23 cellular contexts compared by ENCODE assay signal in genomic region chr4:185841451-185841850, GRCh38. TPM values are rescaled to one million over a fixed set of nuclear protein-coding genes. Genes with fewer than 3 reads are reported as not detected.
"Had no signal": no experiment of that assay in that cellular context is flagged by ENCODE, and none has a peak within 500 bp of the region (broad histone marks: within the 10 kb centered on the region; RNA-seq: fewer than 3 reads in every experiment).

No MANE protein-coding gene starts in this region.

- H3K27me3 Mint-ChIP-seq: stimulated activated memory B cell treated with anti-CD40 and anti-IgM and Interleukin-4, amounts not matched to agents 10 μg/mL and 1 μg/mL and 100 μg/mL, for 72 hours had no signal

- H3K36me3 ChIP-seq: ovary, right atrium auricular region, spleen, tibial artery, upper lobe of left lung had no signal

- H3K9me3 ChIP-seq: ovary, right atrium auricular region, testis, tibial artery, upper lobe of left lung had no signal

- H3K4me3 Mint-ChIP-seq: naive thymus-derived CD8-positive, alpha-beta T cell; nephron progenitor cell; stimulated activated memory B cell treated with anti-CD40 and anti-IgM and Interleukin-4, amounts not matched to agents 10 μg/mL and 1 μg/mL and 100 μg/mL, for 72 hours had no signal

- H3K36me3 Mint-ChIP-seq: naive thymus-derived CD8-positive, alpha-beta T cell; stimulated activated memory B cell treated with anti-CD40 and anti-IgM and Interleukin-4, amounts not matched to agents 10 μg/mL and 1 μg/mL and 100 μg/mL, for 72 hours had no signal

- ATAC-seq: left lobe of liver; naive thymus-derived CD8-positive, alpha-beta T cell; stimulated activated memory B cell treated with anti-CD40 and anti-IgM and Interleukin-4, amounts not matched to agents 10 μg/mL and 1 μg/mL and 100 μg/mL, for 72 hours; stimulated activated naive CD8-positive, alpha-beta T cell treated with anti-CD3 and anti-CD28 coated beads, Interleukin-15, Interleukin-2, amounts not matched to agents 100 U/mL and 50 U/mL, for 24 hours had no signal

- H3K27ac ChIP-seq: dorsolateral prefrontal cortex, ovary, skin epidermis, spleen, testis, upper lobe of left lung had no signal

- H3K4me1 Mint-ChIP-seq: naive thymus-derived CD8-positive, alpha-beta T cell; stimulated activated memory B cell treated with anti-CD40 and anti-IgM and Interleukin-4, amounts not matched to agents 10 μg/mL and 1 μg/mL and 100 μg/mL, for 72 hours had no signal

- H3K27me3 ChIP-seq: dorsolateral prefrontal cortex, ovary, right atrium auricular region, spleen, testis, tibial artery, upper lobe of left lung had no signal

- H3K27ac Mint-ChIP-seq: naive thymus-derived CD8-positive, alpha-beta T cell; nephron progenitor cell; stimulated activated memory B cell treated with anti-CD40 and anti-IgM and Interleukin-4, amounts not matched to agents 10 μg/mL and 1 μg/mL and 100 μg/mL, for 72 hours had no signal

- H3K4me3 ChIP-seq: dorsolateral prefrontal cortex, ovary, right atrium auricular region, skin epidermis, spleen, testis, tibial artery, upper lobe of left lung had no signal

- FAIRE-seq: colon, frontal cortex, kidney, urothelium cell line had no signal

- DNase-seq: dorsolateral prefrontal cortex; effector CD4-positive, alpha-beta T cell; kidney; mesendoderm; midbrain; naive thymus-derived CD8-positive, alpha-beta T cell; nephron progenitor cell; occipital lobe; ovary; spleen; stimulated activated CD4-positive, alpha-beta T cell treated with anti-CD3 and anti-CD28 coated beads, Interleukin-4, amount 100 ng/mL, for 4 hours; stimulated activated naive CD8-positive, alpha-beta T cell treated with anti-CD3 and anti-CD28 coated beads, Interleukin-15, Interleukin-2, amounts not matched to agents 100 U/mL and 50 U/mL, for 24 hours; substantia nigra; testis; tibial artery; upper lobe of left lung had no signal

RNA-seq across cellular contexts. Expression of gene SORBS2, which starts 29.5 kb away (rescaled TPM):
- total RNA-seq: naive thymus-derived CD8-positive, alpha-beta T cell had no signal
